ENCODE assay signal across 1 cellular context in genomic region chr12:106625976-106626375, GRCh38.
TF ChIP-seq lines count a peak whose summit lies in the region.

No MANE protein-coding gene starts in this region.

TF ChIP-seq in H1, 55 proteins besides CTCF, POLR2A, EP300 and RAD21:
- TF ChIP-seq YY1 (IDR thresholded peaks at IDR 0.05; ENCODE audit: low read depth, low read length) (no peak), CBX8 (IDR thresholded peaks at IDR 0.05; ENCODE audit: borderline replicate concordance, low read depth, low read length) (no peak), SUZ12 (IDR thresholded peaks at IDR 0.05; ENCODE audit: low read length) (no peak), CHD2 (IDR thresholded peaks at IDR 0.05; ENCODE audit: low read length) (no peak), HDAC2 (IDR thresholded peaks at IDR 0.05; ENCODE audit: borderline replicate concordance in 1 of 2, low read depth in 2 of 2, low read length in 2 of 2) (no peak), SP1 (IDR thresholded peaks at IDR 0.05; ENCODE audit: low read depth, low read length) (no peak), POLR2AphosphoS5 (IDR thresholded peaks at IDR 0.05; ENCODE audit: low read depth, low read length) (no peak), ASH2L (IDR thresholded peaks at IDR 0.05; ENCODE audit: low read length) (no peak), BRCA1 (IDR thresholded peaks at IDR 0.05; ENCODE audit: low read depth, low read length) (no peak)
